In genomic region chr5:70415117-70415516, GRCh38 we compare ENCODE assay signal across 7 cellular contexts.
A peak's percentile ranks its signal among the peaks of the same experiment; 100 is the strongest.
DNase-seq lines count a peak whose midpoint lies in the region; ATAC-seq, FAIRE-seq and TF ChIP-seq lines count a peak whose summit lies in the region.
"Not testable (repeated sequence)": the region's sequence is repeated elsewhere in the genome, so short reads cannot be mapped to it uniquely, and the experiment has no call there.

GTF2H2C_2 (plus strand) TSS chr5:70415368.

- intact Hi-C loops in IMR-90 (cut with micrococcal nuclease); K562 (cut with micrococcal nuclease): not testable (repeated sequence)

- H3K18ac ChIP-seq in IMR-90 (ENCODE audit: low read depth, low read length) = not testable (repeated sequence)

- H3K4me1 Mint-ChIP-seq in memory B cell = not testable (repeated sequence)

- not testable (repeated sequence) for FAIRE-seq in K562 (lab: Jason Lieb, UNC)

- ATAC-seq in GM18870 (IDR thresholded peaks at IDR 0.05; ENCODE audit: unreplicated experiment) = peak; percentile 85
- peak; percentile 99 for ATAC-seq in GM21381 (IDR thresholded peaks at IDR 0.05; ENCODE audit: unreplicated experiment)
- peak; percentile 99 for ATAC-seq in HG02678 (IDR thresholded peaks at IDR 0.05; ENCODE audit: unreplicated experiment)
- ATAC-seq in HG03103 (IDR thresholded peaks at IDR 0.05; ENCODE audit: low read depth, unreplicated experiment) = peak; percentile 96
- ATAC-seq in IMR-90 (ENCODE audit: low read depth) = peak; percentile 98
- ATAC-seq in K562 = peak; percentile 99
- ATAC-seq in memory B cell (ENCODE audit: low read depth) = peak; percentile 98

- H4K20me1 ChIP-seq in IMR-90 (ENCODE audit: insufficient read depth, low read length); K562 (replicated peaks; ENCODE audit: control insufficient read depth, insufficient read depth, low read length): not testable (repeated sequence)

- H2BK5ac ChIP-seq in IMR-90 (ENCODE audit: low read depth, low read length, poor library complexity, severe bottlenecking) = not testable (repeated sequence)

- H3K36me3 ChIP-seq in IMR-90 (ENCODE audit: control insufficient read depth, insufficient read depth, low read length); K562 (ENCODE audit: control insufficient read depth, insufficient read depth, low read length): not testable (repeated sequence)

- H3K36me3 Mint-ChIP-seq in memory B cell = not testable (repeated sequence)

- H3K9ac ChIP-seq in IMR-90 (ENCODE audit: low read depth, low read length); K562 (ENCODE audit: insufficient read depth in 1 of 2, low read depth in 2 of 2, low read length in 2 of 2): not testable (repeated sequence)

- not testable (repeated sequence) for H3K4ac ChIP-seq in IMR-90 (ENCODE audit: low read depth, low read length)

- TF ChIP-seq RAD21 in IMR-90 (IDR thresholded peaks at IDR 0.05; ENCODE audit: low read length); K562 (CRISPR knock-in tag; conservative IDR thresholded peaks at IDR 0.05 in 1 of 2, IDR thresholded peaks at IDR 0.05 in 1 of 2): not testable (repeated sequence)

- not testable (repeated sequence) for H3K27ac Mint-ChIP-seq in memory B cell

- H4K5ac ChIP-seq in IMR-90 (ENCODE audit: low read depth, low read length) = not testable (repeated sequence)

- not testable (repeated sequence) for H2BK120ac ChIP-seq in IMR-90 (ENCODE audit: low read depth, low read length)

- not testable (repeated sequence) for H3K9me3 Mint-ChIP-seq in memory B cell

- H3K79me1 ChIP-seq in IMR-90 (ENCODE audit: low read depth in 1 of 2, low read length in 2 of 2) = not testable (repeated sequence)

- not testable (repeated sequence) for H3K56ac ChIP-seq in IMR-90 (ENCODE audit: extremely low read depth, insufficient read depth, low read length)

- H4K8ac ChIP-seq in IMR-90 (ENCODE audit: low read depth in 2 of 2, low read length in 2 of 2) = not testable (repeated sequence)

- not testable (repeated sequence) for H3K27me3 Mint-ChIP-seq in memory B cell

- H3K23ac ChIP-seq in IMR-90 (ENCODE audit: low read depth, low read length) = not testable (repeated sequence)

- CTCF ChIA-PET in IMR-90 (lab: Yijun Ruan, JAX); K562 (lab: Yijun Ruan, JAX; ENCODE audit: low intra/inter-chr PET ratio): not testable (repeated sequence)

- H2AFZ ChIP-seq in IMR-90 (replicated peaks; ENCODE audit: low read length, poor library complexity); K562 (ENCODE audit: low read depth, low read length): not testable (repeated sequence)

- H2AK5ac ChIP-seq in IMR-90 (ENCODE audit: low read depth, low read length) = not testable (repeated sequence)

- not testable (repeated sequence) for H3K9me3 ChIP-seq in IMR-90 (ENCODE audit: control insufficient read depth, insufficient read depth, low read length); K562 (replicated peaks; ENCODE audit: control insufficient read depth, insufficient read depth, low read depth, low read length)

- dilution Hi-C loops in IMR-90 (cut with HindIII; ENCODE audit: low sequenced_read_pairs, unreplicated experiment) = not testable (repeated sequence)

- not testable (repeated sequence) for H3K27ac ChIP-seq in IMR-90 (ENCODE audit: insufficient read depth, low read length); K562 (ENCODE audit: extremely low read depth, low read depth, low read length)

- not testable (repeated sequence) for H3K27me3 ChIP-seq in IMR-90 (ENCODE audit: control insufficient read depth, insufficient read depth, low read length); K562 (ENCODE audit: control insufficient read depth in 2 of 2, insufficient read depth in 2 of 2, low read length in 2 of 2)

- not testable (repeated sequence) for H3K9me1 ChIP-seq in IMR-90 (ENCODE audit: insufficient read depth, low read length); K562 (ENCODE audit: control insufficient read depth, insufficient read depth, low read length)

- POLR2A ChIA-PET in IMR-90 (lab: Charles Lee; ENCODE audit: unreplicated experiment); K562 (lab: Yijun Ruan, JAX): not testable (repeated sequence)

- not testable (repeated sequence) for H4K91ac ChIP-seq in IMR-90 (ENCODE audit: insufficient read depth, low read depth, low read length)

- not testable (repeated sequence) for H2AK9ac ChIP-seq in IMR-90 (replicated peaks; ENCODE audit: low read depth, low read length, poor library complexity)

- TF ChIP-seq POLR2A in IMR-90 (IDR thresholded peaks at IDR 0.05; ENCODE audit: low read depth, low read length); K562 (conservative IDR thresholded peaks at IDR 0.05): not testable (repeated sequence)

- not testable (repeated sequence) for BruUV-seq in IMR-90 (replicated peaks; lab: Mats Ljungman, UMichigan); K562 (replicated peaks; lab: Mats Ljungman, UMichigan)

- not testable (repeated sequence) for H2BK15ac ChIP-seq in IMR-90 (ENCODE audit: low read depth, low read length)

- not testable (repeated sequence) for H2BK20ac ChIP-seq in IMR-90 (ENCODE audit: low read depth, low read length)

- TF ChIP-seq EP300 in K562 (IDR thresholded peaks at IDR 0.05; ENCODE audit: low read length) = not testable (repeated sequence)

- not testable (repeated sequence) for H3K4me1 ChIP-seq in IMR-90 (ENCODE audit: control insufficient read depth, insufficient read depth, low read length); K562 (replicated peaks in 1 of 2; ENCODE audit: control insufficient read depth in 2 of 2, insufficient read depth in 2 of 2, low read length in 2 of 2)

- H3K4me2 ChIP-seq in IMR-90 (ENCODE audit: low read depth, low read length); K562 (ENCODE audit: insufficient read depth, low read length): not testable (repeated sequence)

- H3K14ac ChIP-seq in IMR-90 (replicated peaks; ENCODE audit: low read depth, low read length) = not testable (repeated sequence)

- whole genome bisulfite sequencing in IMR-90 (ENCODE audit: extremely low coverage in 2 of 2, insufficient read length in 1 of 2), 2 experiments = no CpG with 5 or more reads among the region's 39 CpGs
- WGBS in K562 (ENCODE audit: insufficient coverage, low coverage, missing lambda C conversion rate) = no CpG with 5 or more reads among the region's 39 CpGs

- not testable (repeated sequence) for H3K4me3 Mint-ChIP-seq in memory B cell

- DNase-seq in IMR-90; K562 (ENCODE audit: extremely low read depth in 1 of 4, low spot score in 3 of 4); memory B cell (ENCODE audit: low spot score in 2 of 2): not testable (repeated sequence)

- not testable (repeated sequence) for H3K79me2 ChIP-seq in K562 (ENCODE audit: control insufficient read depth, insufficient read depth, low read length)

- TF ChIP-seq CTCF in IMR-90 (conservative IDR thresholded peaks at IDR 0.05; ENCODE audit: low read depth, low read length); K562 (IDR thresholded peaks at IDR 0.05 in 2 of 3, conservative IDR thresholded peaks at IDR 0.05 in 1 of 3; ENCODE audit: insufficient read depth in 2 of 3, low read depth in 1 of 3, low read length in 3 of 3): not testable (repeated sequence)

- H3K4me3 ChIP-seq in IMR-90 (ENCODE audit: insufficient read depth, low read depth, low read length); K562: not testable (repeated sequence)

- in situ Hi-C loops in IMR-90 (cut with MboI; ENCODE audit: low sequenced_read_pairs); K562 (cut with MboI): not testable (repeated sequence)
